Comparison of ENCODE assay signal across 8 cellular contexts in genomic region chr2:11746807-11747459, GRCh38. TPM values are rescaled to one million over a fixed set of nuclear protein-coding genes. Genes with fewer than 3 reads are reported as not detected.
A peak's percentile ranks its signal among the peaks of the same experiment; 100 is the strongest.
DNase-seq lines count a peak whose midpoint lies in the region; ATAC-seq and TF ChIP-seq lines count a peak whose summit lies in the region.

No MANE protein-coding gene starts in this region.

- H3K4me1 ChIP-seq in cardiac muscle cell (ENCODE audit: low read depth) (peaks cover 55% of the 10 kb centered on the region), hepatocyte (ENCODE audit: insufficient read depth) (peaks cover 38% of the 10 kb centered on the region)

- H3K27me3 ChIP-seq in cardiac muscle cell = no peaks in the 10 kb centered on the region
- no peaks in the 10 kb centered on the region for H3K27me3 ChIP-seq in hepatocyte

- peaks cover 56% of the 10 kb centered on the region for H3K79me2 ChIP-seq in hepatocyte

- H3K9me3 ChIP-seq in cardiac muscle cell (ENCODE audit: low read depth) (no peaks in the 10 kb centered on the region), hepatocyte (ENCODE audit: low read depth) (no peaks in the 10 kb centered on the region)

- H3K4me2 ChIP-seq in hepatocyte = peak overlapping the region; percentile 90

- TF ChIP-seq POLR2A in NB4 (IDR thresholded peaks at IDR 0.05; ENCODE audit: extremely low read depth, insufficient read length) = no peak

- peak overlapping the region; percentile 73 to 89 for H3K27ac Mint-ChIP-seq in activated naive CD4-positive, alpha-beta T cell treated with anti-CD3 and anti-CD28 coated beads, Interleukin-2, amount 50 U/mL, for 72 hours

- WGBS in hepatocyte (ENCODE audit: low lambda C conversion rate, missing lambda C conversion rate) = 1% methylated on average over 25 of the region's 42 CpGs

- no peaks in the 10 kb centered on the region for H3K9me3 Mint-ChIP-seq in activated naive CD4-positive, alpha-beta T cell treated with anti-CD3 and anti-CD28 coated beads, Interleukin-2, amount 50 U/mL, for 72 hours

- peak; percentile 3 for TF ChIP-seq CTCF in cardiac muscle cell (IDR thresholded peaks at IDR 0.05; ENCODE audit: low read depth, low read length)
- no peak for TF ChIP-seq CTCF in NB4 (IDR thresholded peaks at IDR 0.05; ENCODE audit: low read depth, low read length)
- TF ChIP-seq CTCF in hepatocyte (IDR thresholded peaks at IDR 0.05; ENCODE audit: poor library complexity) = no peak

- peak; percentile 22 to 73 for DNase-seq in cardiac muscle cell (ENCODE audit: low read depth in 1 of 2, low spot score in 1 of 2)
- DNase-seq in Right ventricle myocardium inferior (ENCODE audit: missing footprints) = no peak
- DNase-seq in NB4 (ENCODE audit: low read depth) = peak; percentile 29
- DNase-seq in activated naive CD4-positive, alpha-beta T cell treated with anti-CD3 and anti-CD28 coated beads, Interleukin-2, amount 50 U/mL, for 72 hours (ENCODE audit: low spot score in 2 of 2) = peak in 1 of 2 donors; percentile 23
- DNase-seq in hepatocyte (ENCODE audit: low spot score) = peak; percentile 59
- peak; percentile 81 for DNase-seq in retina
- DNase-seq in NOMO-1 treated with dmso at 0.1 percent for 144 hours (lab: John Stamatoyannopoulos, UW; ENCODE audit: unreplicated experiment) = no peak

- H3K27ac ChIP-seq in cardiac muscle cell (peak overlapping the region; percentile 93), hepatocyte (peak overlapping the region; percentile 94)

- intact Hi-C loops in Right ventricle myocardium inferior (cut with DNase I) = loop anchor here (2.0 kb wide), 1 partner anchor 30 kb away; no protein-coding TSS in a partner anchor

- H3K9me2 ChIP-seq in hepatocyte (replicated peaks; ENCODE audit: insufficient read depth) = no peaks in the 10 kb centered on the region

- peak overlapping the region; percentile 60 for H3K4me3 ChIP-seq in cardiac muscle cell
- peak overlapping the region; percentile 72 for H3K4me3 ChIP-seq in NB4 (ENCODE audit: low read depth, low read length)
- H3K4me3 ChIP-seq in hepatocyte = peak overlapping the region; percentile 75

- no peak overlapping the region for H2AFZ ChIP-seq in hepatocyte

- peaks cover 45% of the 10 kb centered on the region for H4K20me1 ChIP-seq in hepatocyte (ENCODE audit: insufficient read depth, poor library complexity, severe bottlenecking)

- H3K36me3 ChIP-seq in cardiac muscle cell (no peaks in the 10 kb centered on the region), hepatocyte (replicated peaks; ENCODE audit: insufficient read depth, low read depth) (no peaks in the 10 kb centered on the region)

- H3K36me3 Mint-ChIP-seq in activated naive CD4-positive, alpha-beta T cell treated with anti-CD3 and anti-CD28 coated beads, Interleukin-2, amount 50 U/mL, for 72 hours = peaks cover 14 to 19% of the 10 kb centered on the region in 2 donors

- ATAC-seq in Right ventricle myocardium inferior = no peak
- ATAC-seq in activated naive CD4-positive, alpha-beta T cell treated with anti-CD3 and anti-CD28 coated beads, Interleukin-2, amount 50 U/mL, for 72 hours = no peak
- no peak for ATAC-seq in HG03565 (IDR thresholded peaks at IDR 0.05; ENCODE audit: unreplicated experiment)

RNA-seq across cellular contexts. Expression of gene LPIN1, which starts 0.5 kb away (rescaled TPM):
- total RNA-seq in cardiac muscle cell = 45.6 and 58.3 TPM in 2 replicates
- 47.0 and 56.6 TPM in 2 replicates for polyA plus RNA-seq in cardiac muscle cell
- total RNA-seq in Right ventricle myocardium inferior = 64.6 TPM
- 10 to 100 TPM; 68.6 to 92.9 TPM for total RNA-seq in activated naive CD4-positive, alpha-beta T cell treated with anti-CD3 and anti-CD28 coated beads, Interleukin-2, amount 50 U/mL, for 72 hours
- total RNA-seq in hepatocyte = 35.3 and 42.6 TPM in 2 replicates
- 34.5 and 45.8 TPM in 2 replicates for polyA plus RNA-seq in hepatocyte

Comparison
In these comparisons a context has a peak if more than half of its experiments do, and no peak if none do; other contexts are left out.
1. DNase-seq: peak in cardiac muscle cell (2 of 2), NB4 (single experiment), hepatocyte (single experiment) and retina (single experiment); none in Right ventricle myocardium inferior (single experiment) and NOMO-1 treated with dmso at 0.1 percent for 144 hours (single experiment).
2. Peak in every context shown above with its lines, with median percentiles within 50 percentile points of each other: H3K4me3 ChIP-seq.